8 cellular contexts compared by ENCODE assay signal in genomic region chr6:166862978-166863530, GRCh38.
DNase-seq lines count a peak whose midpoint lies in the region; ATAC-seq and TF ChIP-seq lines count a peak whose summit lies in the region.

No MANE protein-coding gene starts in this region.

- H3K27me3 ChIP-seq in AG04450 (ENCODE audit: control insufficient read depth, insufficient read depth, low read length) (peaks cover 24% of the 10 kb centered on the region), aorta (ENCODE audit: control insufficient read depth in 1 of 2, insufficient read depth in 2 of 2, low read length in 1 of 2) (no peaks in the 10 kb centered on the region)

- H3K36me3 Mint-ChIP-seq in activated T-helper 1 cell treated with anti-CD3 and anti-CD28 coated beads, Interleukin-12 subunit alpha, Interleukin-12 subunit beta, Interleukin-2, Interleukin-4 antibody, amounts not matched to agents 30 ng/mL and 10 ng/mL and 1 ng/mL, durations not matched to agents 14 hours and 24 hours and 36 hours (ENCODE audit: low read depth): no peaks in the 10 kb centered on the region
- H3K36me3 Mint-ChIP-seq in memory B cell: peaks cover 2% of the 10 kb centered on the region

- ATAC-seq in GM21447 (IDR thresholded peaks at IDR 0.05; ENCODE audit: unreplicated experiment) (peak; percentile 32), memory B cell (ENCODE audit: low read depth) (no peak), aorta (ENCODE audit: low FRiP score) (peak; percentile 53), HG03565 (IDR thresholded peaks at IDR 0.05; ENCODE audit: unreplicated experiment) (no peak)

- H3K9me3 Mint-ChIP-seq in activated T-helper 1 cell treated with anti-CD3 and anti-CD28 coated beads, Interleukin-12 subunit alpha, Interleukin-12 subunit beta, Interleukin-2, Interleukin-4 antibody, amounts not matched to agents 30 ng/mL and 10 ng/mL and 1 ng/mL, durations not matched to agents 14 hours and 24 hours and 36 hours: no peaks in the 10 kb centered on the region
- H3K9me3 Mint-ChIP-seq in memory B cell: no peaks in the 10 kb centered on the region

- intact Hi-C loops in activated T-helper 1 cell treated with anti-CD3 and anti-CD28 coated beads, Interleukin-12 subunit alpha, Interleukin-12 subunit beta, Interleukin-2, Interleukin-4 antibody, amounts not matched to agents 30 ng/mL and 10 ng/mL and 1 ng/mL, durations not matched to agents 14 hours and 24 hours and 36 hours (cut with micrococcal nuclease): loop anchor here (2.0 to 5.0 kb wide), 4 partner anchors 28 to 134 kb away; partner anchors contain the start of gene CEP43
- intact Hi-C loops in aorta (cut with DNase I): no loop called here

- peaks cover 34% of the 10 kb centered on the region for H3K27me3 Mint-ChIP-seq in activated T-helper 1 cell treated with anti-CD3 and anti-CD28 coated beads, Interleukin-12 subunit alpha, Interleukin-12 subunit beta, Interleukin-2, Interleukin-4 antibody, amounts not matched to agents 30 ng/mL and 10 ng/mL and 1 ng/mL, durations not matched to agents 14 hours and 24 hours and 36 hours (ENCODE audit: insufficient read depth)
- H3K27me3 Mint-ChIP-seq in memory B cell: peaks cover 4% of the 10 kb centered on the region

- 31 to 33% methylated on average over 17 to 21 of the region's 21 CpGs for WGBS in aorta, 2 donors

- CTCF ChIA-PET in AG04450 (lab: Charles Lee): no interaction called here

- no peak overlapping the region for H3K27ac ChIP-seq in AG04450 (ENCODE audit: low read depth, low read length)
- no peak overlapping the region for H3K27ac ChIP-seq in aorta (ENCODE audit: low read depth in 1 of 2, low read length in 2 of 2)

- no peak for TF ChIP-seq CTCF in AG04450 (IDR thresholded peaks at IDR 0.05; ENCODE audit: low read depth, low read length)

- H3K4me3 ChIP-seq in AG04450 (ENCODE audit: low read depth, low read length) (peak overlapping the region; percentile 53), aorta (ENCODE audit: low read length in 2 of 2) (peak overlapping the region; percentile 57 to 92)

- no peaks in the 10 kb centered on the region for H3K9me3 ChIP-seq in AG04450 (ENCODE audit: control insufficient read depth, insufficient read depth, low read length)
- peaks cover 1% of the 10 kb centered on the region for H3K9me3 ChIP-seq in aorta (ENCODE audit: control insufficient read depth, low read length)

- DNase-seq in AG04450 (ENCODE audit: low read depth, low spot score): no peak
- no peak for DNase-seq in activated T-helper 1 cell treated with anti-CD3 and anti-CD28 coated beads, Interleukin-12 subunit alpha, Interleukin-12 subunit beta, Interleukin-2, Interleukin-4 antibody, amounts not matched to agents 30 ng/mL and 10 ng/mL and 1 ng/mL, durations not matched to agents 14 hours and 24 hours and 36 hours (ENCODE audit: low spot score)
- DNase-seq in memory B cell (ENCODE audit: low spot score in 2 of 2): no peak
- DNase-seq in aorta: no peak
- no peak for DNase-seq in inferior parietal cortex (ENCODE audit: extremely low spot score)
- DNase-seq in DMS79 treated with DMSO at 0.1 percent for 48 hours (lab: John Stamatoyannopoulos, UW): no peak

- peak overlapping the region; percentile 80 for H3K4me3 Mint-ChIP-seq in activated T-helper 1 cell treated with anti-CD3 and anti-CD28 coated beads, Interleukin-12 subunit alpha, Interleukin-12 subunit beta, Interleukin-2, Interleukin-4 antibody, amounts not matched to agents 30 ng/mL and 10 ng/mL and 1 ng/mL, durations not matched to agents 14 hours and 24 hours and 36 hours
- peak overlapping the region; percentile 89 for H3K4me3 Mint-ChIP-seq in memory B cell

- no peaks in the 10 kb centered on the region for H3K4me1 ChIP-seq in aorta (ENCODE audit: control insufficient read depth in 1 of 2, insufficient read depth in 2 of 2, low read length in 2 of 2)

- no peak overlapping the region for H3K27ac Mint-ChIP-seq in activated T-helper 1 cell treated with anti-CD3 and anti-CD28 coated beads, Interleukin-12 subunit alpha, Interleukin-12 subunit beta, Interleukin-2, Interleukin-4 antibody, amounts not matched to agents 30 ng/mL and 10 ng/mL and 1 ng/mL, durations not matched to agents 14 hours and 24 hours and 36 hours
- H3K27ac Mint-ChIP-seq in memory B cell: peak overlapping the region; percentile 69

- peaks cover 7% of the 10 kb centered on the region for H3K4me1 Mint-ChIP-seq in activated T-helper 1 cell treated with anti-CD3 and anti-CD28 coated beads, Interleukin-12 subunit alpha, Interleukin-12 subunit beta, Interleukin-2, Interleukin-4 antibody, amounts not matched to agents 30 ng/mL and 10 ng/mL and 1 ng/mL, durations not matched to agents 14 hours and 24 hours and 36 hours (ENCODE audit: low read depth)
- H3K4me1 Mint-ChIP-seq in memory B cell: peaks cover 6% of the 10 kb centered on the region

- POLR2A ChIA-PET in AG04450 (lab: Yijun Ruan, JAX): no interaction called here

- H3K36me3 ChIP-seq in aorta (ENCODE audit: control insufficient read depth in 1 of 2, insufficient read depth in 2 of 2, low read length in 1 of 2): no peaks in the 10 kb centered on the region

Comparison
In these comparisons a context has a peak if more than half of its experiments do, and no peak if none do; other contexts are left out.
1. ATAC-seq: peak in GM21447 (single experiment) and aorta (single experiment); none in memory B cell (single experiment) and HG03565 (single experiment).